In genomic region chr2:63796376-63796775, GRCh38 we compare ENCODE assay signal across 2 cellular contexts.
TF ChIP-seq lines count a peak whose summit lies in the region.

No MANE protein-coding gene starts in this region.

TF ChIP-seq in HepG2, 621 proteins besides CTCF, POLR2A, EP300 and RAD21:
- TF ChIP-seq STAG1 (CRISPR knock-in tag; IDR thresholded peaks at IDR 0.05) = no peak
- no peak for TF ChIP-seq ZNF567 (CRISPR knock-in tag; IDR thresholded peaks at IDR 0.05; ENCODE audit: borderline replicate concordance)
- TF ChIP-seq MATR3 (CRISPR knock-in tag; IDR thresholded peaks at IDR 0.05) = no peak
- no peak for TF ChIP-seq ZNF530 (CRISPR knock-in tag; IDR thresholded peaks at IDR 0.05; ENCODE audit: low read depth)
- TF ChIP-seq ZNF407 (CRISPR knock-in tag; IDR thresholded peaks at IDR 0.05; ENCODE audit: not compliant biosample characterization) = no peak
- no peak for TF ChIP-seq MTERF4 (CRISPR knock-in tag; IDR thresholded peaks at IDR 0.05)
- TF ChIP-seq ZNF446 (CRISPR knock-in tag; IDR thresholded peaks at IDR 0.05) = no peak
- no peak for TF ChIP-seq ZNF775 (CRISPR knock-in tag; IDR thresholded peaks at IDR 0.05; ENCODE audit: borderline replicate concordance)
- TF ChIP-seq MED8 (CRISPR knock-in tag; IDR thresholded peaks at IDR 0.05; ENCODE audit: insufficient replicate concordance) = no peak
- no peak for TF ChIP-seq PAWR (CRISPR knock-in tag; IDR thresholded peaks at IDR 0.05; ENCODE audit: borderline replicate concordance)
- TF ChIP-seq RBM39 (IDR thresholded peaks at IDR 0.05; ENCODE audit: low read depth, low read length, poor library complexity, severe bottlenecking) = no peak
- no peak for TF ChIP-seq SRSF4 (IDR thresholded peaks at IDR 0.05; ENCODE audit: low read depth, low read length, poor library complexity, severe bottlenecking)
- no peak for TF ChIP-seq SATB2 (CRISPR knock-in tag; IDR thresholded peaks at IDR 0.05)

TF ChIP-seq in H1, 55 proteins besides CTCF, POLR2A, EP300 and RAD21:
- no peak for TF ChIP-seq USF2 (IDR thresholded peaks at IDR 0.05; ENCODE audit: low read length)
- TF ChIP-seq KDM1A (IDR thresholded peaks at IDR 0.05; ENCODE audit: borderline replicate concordance, low read length) = no peak
- TF ChIP-seq SP2 (IDR thresholded peaks at IDR 0.05; ENCODE audit: low read length) = no peak
- no peak for TF ChIP-seq TCF12 (IDR thresholded peaks at IDR 0.05; ENCODE audit: low read depth, low read length)
- no peak for TF ChIP-seq NRF1 (IDR thresholded peaks at IDR 0.05; ENCODE audit: low read depth, low read length)
- TF ChIP-seq ATF3 (IDR thresholded peaks at IDR 0.05; ENCODE audit: insufficient read depth, low read depth, low read length) = no peak
- no peak for TF ChIP-seq POU5F1 (IDR thresholded peaks at IDR 0.05; ENCODE audit: low read depth, low read length)
- TF ChIP-seq E2F6 (IDR thresholded peaks at IDR 0.05) = no peak
